Comparison of ENCODE assay signal across 1 cellular context in genomic region chr14:64680013-64680674, GRCh38.
TF ChIP-seq lines count a peak whose summit lies in the region.

No MANE protein-coding gene starts in this region.

TF ChIP-seq in A549, 52 proteins besides CTCF, POLR2A, EP300 and RAD21 (continued from another document):
- TF ChIP-seq, protein P1, sequence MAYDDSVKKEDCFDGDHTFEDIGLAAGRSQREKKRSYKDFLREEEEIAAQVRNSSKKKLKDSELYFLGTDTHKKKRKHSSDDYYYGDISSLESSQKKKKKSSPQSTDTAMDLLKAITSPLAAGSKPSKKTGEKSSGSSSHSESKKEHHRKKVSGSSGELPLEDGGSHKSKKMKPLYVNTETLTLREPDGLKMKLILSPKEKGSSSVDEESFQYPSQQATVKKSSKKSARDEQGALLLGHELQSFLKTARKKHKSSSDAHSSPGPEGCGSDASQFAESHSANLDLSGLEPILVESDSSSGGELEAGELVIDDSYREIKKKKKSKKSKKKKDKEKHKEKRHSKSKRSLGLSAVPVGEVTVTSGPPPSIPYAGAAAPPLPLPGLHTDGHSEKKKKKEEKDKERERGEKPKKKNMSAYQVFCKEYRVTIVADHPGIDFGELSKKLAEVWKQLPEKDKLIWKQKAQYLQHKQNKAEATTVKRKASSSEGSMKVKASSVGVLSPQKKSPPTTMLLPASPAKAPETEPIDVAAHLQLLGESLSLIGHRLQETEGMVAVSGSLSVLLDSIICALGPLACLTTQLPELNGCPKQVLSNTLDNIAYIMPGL (CRISPR knock-in tag; IDR thresholded peaks at IDR 0.05; ENCODE audit: borderline replicate concordance) = no peak
- no peak for TF ChIP-seq SREBF2 (IDR thresholded peaks at IDR 0.05)
